ENCODE assay signal across 31 cellular contexts in the genomic region with DNA sequence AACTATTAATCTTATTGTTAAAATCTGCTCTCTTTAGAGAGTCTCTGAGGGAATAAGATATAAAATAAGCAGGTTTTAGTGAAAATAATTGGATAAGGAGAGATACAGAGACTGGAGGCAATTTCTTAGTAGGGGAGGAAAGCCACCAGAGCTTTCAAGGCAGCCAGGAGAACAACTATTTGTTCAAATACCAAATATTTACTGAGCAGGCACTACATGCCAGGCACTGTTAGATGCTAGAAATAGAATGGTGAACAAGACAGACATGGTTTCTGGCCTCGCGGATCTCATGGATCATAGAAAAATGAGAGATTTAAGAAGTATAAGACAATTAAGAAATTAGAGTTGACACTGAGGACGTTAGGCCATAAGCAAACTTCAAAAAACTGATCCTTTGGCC.
"Had no signal": no experiment of that assay in that cellular context is flagged by ENCODE, and none has a peak within 500 bp of the region (broad histone marks: within the 10 kb centered on the region; RNA-seq: fewer than 3 reads in every experiment).

No MANE protein-coding gene starts in this region.

- H3K27me3 ChIP-seq: ascending aorta, cardiac muscle cell had no signal

- H3K9me3 ChIP-seq: ascending aorta had no signal

- ATAC-seq: activated CD4-positive, alpha-beta T cell treated with anti-CD3 and anti-CD28 coated beads for 36 hours; activated CD4-positive, CD25-positive, alpha-beta regulatory T cell treated with anti-CD3 and anti-CD28 coated beads, Interleukin-2, amount 50 U/mL, for 24 hours; activated CD8-positive, alpha-beta memory T cell treated with anti-CD3 and anti-CD28 coated beads, Interleukin-2, amount 10 ng/mL, durations not matched to agents 7 days and 5 days; activated CD8-positive, alpha-beta T cell treated with anti-CD3 and anti-CD28 coated beads, Interleukin-2, amount 10 ng/mL, durations not matched to agents 7 days and 5 days; activated naive CD8-positive, alpha-beta T cell treated with anti-CD3 and anti-CD28 coated beads, Interleukin-2, amount 50 U/mL, for 24 hours; WTC11 had no signal

- DNase-seq: activated CD4-positive, alpha-beta memory T cell treated with anti-CD3 and anti-CD28 coated beads, Interleukin-2, amount 10 ng/mL, durations not matched to agents 7 days and 5 days; activated CD4-positive, alpha-beta T cell treated with anti-CD3 and anti-CD28 coated beads for 1 hour; activated CD4-positive, alpha-beta T cell treated with anti-CD3 and anti-CD28 coated beads for 36 hours; activated CD4-positive, alpha-beta T cell treated with anti-CD3 and anti-CD28 coated beads for 48 hours; activated CD4-positive, alpha-beta T cell treated with anti-CD3 and anti-CD28 coated beads, Interleukin-2, amount 10 ng/mL, durations not matched to agents 7 days and 5 days; activated CD4-positive, alpha-beta T cell treated with anti-CD3 and anti-CD28 coated beads, Interleukin-2, amount 50 U/mL, for 48 hours; activated CD4-positive, CD25-positive, alpha-beta regulatory T cell; activated CD8-positive, alpha-beta memory T cell treated with anti-CD3 and anti-CD28 coated beads for 24 hours; activated CD8-positive, alpha-beta memory T cell treated with anti-CD3 and anti-CD28 coated beads, Interleukin-2, amount 10 ng/mL, durations not matched to agents 7 days and 5 days; activated CD8-positive, alpha-beta memory T cell treated with anti-CD3 and anti-CD28 coated beads, Interleukin-2, amount 50 U/mL, for 48 hours; activated CD8-positive, alpha-beta T cell treated with anti-CD3 and anti-CD28 coated beads, Interleukin-2, amount 10 ng/mL, durations not matched to agents 7 days and 5 days; activated effector memory CD4-positive, alpha-beta T cell treated with Interleukin-2 at 50 U/mL for 16 hours; activated gamma-delta T cell; activated naive CD4-positive, alpha-beta T cell treated with anti-CD3 and anti-CD28 coated beads, Interleukin-2, amount 10 ng/mL, durations not matched to agents 7 days and 5 days; activated naive CD4-positive, alpha-beta T cell treated with Interleukin-2 at 50 U/mL for 16 hours; activated naive CD8-positive, alpha-beta T cell treated with anti-CD3 and anti-CD28 coated beads, Interleukin-2, amount 10 ng/mL, durations not matched to agents 7 days and 5 days; activated naive CD8-positive, alpha-beta T cell treated with anti-CD3 and anti-CD28 coated beads, Interleukin-2, amount 50 U/mL, for 24 hours; activated T-cell treated with anti-CD3 and anti-CD28 coated beads, Interleukin-2, amount 50 U/mL, for 24 hours; activated T-cell treated with anti-CD3 and anti-CD28 coated beads, Interleukin-2, amount 50 U/mL, for 48 hours; anterior cingulate cortex; cerebellar nuclear complex; T-helper 1 cell; T-helper 2 cell; T-helper 9 cell had no signal

- H3K36me3 ChIP-seq: ascending aorta, cardiac muscle cell had no signal

- FAIRE-seq: bronchial epithelial cell, TTC549 had no signal

- H3K4me3 ChIP-seq: ascending aorta, cardiac muscle cell had no signal

- H3K27ac ChIP-seq: ascending aorta, cardiac muscle cell, VCaP had no signal

- H3K4me1 ChIP-seq: ascending aorta had no signal
